16 cellular contexts compared by ENCODE assay signal in the genomic region with DNA sequence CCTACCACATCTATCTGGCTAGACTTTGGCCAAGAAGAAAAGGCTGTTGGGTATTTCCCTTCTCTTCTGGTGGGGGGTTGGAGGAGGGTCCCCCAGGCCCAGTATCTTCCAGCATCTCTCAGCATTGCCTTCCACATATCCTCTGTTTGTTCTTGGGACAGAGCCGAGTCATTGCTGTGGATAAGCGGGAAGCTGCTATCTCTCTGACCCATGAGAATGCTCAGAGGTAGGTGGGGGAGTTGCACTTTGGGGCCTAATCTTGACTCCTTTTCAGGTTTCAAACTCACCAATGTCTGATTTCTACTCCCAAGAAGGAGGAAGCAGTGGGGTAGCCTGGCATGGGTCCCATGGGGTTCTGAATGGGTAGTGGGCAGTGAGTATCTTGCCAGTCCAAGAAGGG. TPM values are rescaled to one million over a fixed set of nuclear protein-coding genes. Genes with fewer than 3 reads are reported as not detected.
A peak's percentile ranks its signal among the peaks of the same experiment; 100 is the strongest.
DNase-seq lines count a peak whose midpoint lies in the region; ATAC-seq lines count a peak whose summit lies in the region.
"Had no signal": no experiment of that assay in that cellular context is flagged by ENCODE, and none has a peak within 500 bp of the region (broad histone marks: within the 10 kb centered on the region; RNA-seq: fewer than 3 reads in every experiment).

No MANE protein-coding gene starts in this region.

- H3K9me3 Mint-ChIP-seq in activated T-cell treated with anti-CD3 and anti-CD28 coated beads, Interleukin-2, amount 50 U/mL, for 24 hours: no peaks in the 10 kb centered on the region
- H3K9me3 Mint-ChIP-seq in CD8-positive, alpha-beta memory T cell: no peaks in the 10 kb centered on the region
- no peaks in the 10 kb centered on the region for H3K9me3 Mint-ChIP-seq in activated CD8-positive, alpha-beta T cell treated with anti-CD3 and anti-CD28 coated beads, Interleukin-2, amount 10 ng/mL, durations not matched to agents 7 days and 5 days (ENCODE audit: insufficient read depth)
- no peaks in the 10 kb centered on the region for H3K9me3 Mint-ChIP-seq in naive thymus-derived CD8-positive, alpha-beta T cell
- H3K9me3 Mint-ChIP-seq: CD4-positive, alpha-beta T cell had no signal

- POLR2A ChIA-PET in CD8-positive, alpha-beta memory T cell (lab: Charles Lee): no interaction called here
- POLR2A ChIA-PET in activated CD8-positive, alpha-beta T cell treated with anti-CD3 and anti-CD28 coated beads, Interleukin-2, amount 10 ng/mL, durations not matched to agents 7 days and 5 days (lab: Charles Lee): interaction anchor here (14.4 to 15.9 kb wide), 2 partner anchors 13 to 33 kb away, joined by 612 to 1664 read pairs; partner anchors contain the start of genes CISH and MAPKAPK3
- POLR2A ChIA-PET in naive thymus-derived CD8-positive, alpha-beta T cell (lab: Charles Lee): interaction anchor here (1.6 to 18.7 kb wide), 4 partner anchors 8 to 38 kb away, joined by 5 to 623 read pairs (median 104); partner anchors contain the start of genes CISH and HEMK1

- peaks cover 7% of the 10 kb centered on the region for H3K36me3 ChIP-seq in CD8-positive, alpha-beta memory T cell (ENCODE audit: insufficient read depth, low read length)

- no peak for ATAC-seq in activated CD8-positive, alpha-beta T cell treated with anti-CD3 and anti-CD28 coated beads, Interleukin-2, amount 10 ng/mL, durations not matched to agents 7 days and 5 days
- no peak for ATAC-seq in naive thymus-derived CD8-positive, alpha-beta T cell
- ATAC-seq in GM19455 (IDR thresholded peaks at IDR 0.05; ENCODE audit: unreplicated experiment): no peak
- ATAC-seq: PC-3 had no signal

- peaks cover 74% of the 10 kb centered on the region for H3K4me1 Mint-ChIP-seq in activated T-cell treated with anti-CD3 and anti-CD28 coated beads, Interleukin-2, amount 50 U/mL, for 24 hours (ENCODE audit: low read depth)
- peaks cover 54 to 82% (median 56%) of the 10 kb centered on the region in 3 donors for H3K4me1 Mint-ChIP-seq in CD8-positive, alpha-beta memory T cell
- H3K4me1 Mint-ChIP-seq in activated CD8-positive, alpha-beta T cell treated with anti-CD3 and anti-CD28 coated beads, Interleukin-2, amount 10 ng/mL, durations not matched to agents 7 days and 5 days (ENCODE audit: low read depth): peaks cover 97% of the 10 kb centered on the region
- H3K4me1 Mint-ChIP-seq in naive thymus-derived CD8-positive, alpha-beta T cell: peaks cover 26 to 77% (median 60%) of the 10 kb centered on the region in 4 donors

- peaks cover 83% of the 10 kb centered on the region for H3K4me1 ChIP-seq in CD8-positive, alpha-beta memory T cell (ENCODE audit: insufficient read depth, low read length)

- H3K4me3 ChIP-seq in CD8-positive, alpha-beta memory T cell (ENCODE audit: low read length): no peak overlapping the region

- peaks cover 98% of the 10 kb centered on the region for H3K36me3 Mint-ChIP-seq in activated T-cell treated with anti-CD3 and anti-CD28 coated beads, Interleukin-2, amount 50 U/mL, for 24 hours (ENCODE audit: low read depth)
- peaks cover 0 to 41% (median 2%) of the 10 kb centered on the region in 3 donors for H3K36me3 Mint-ChIP-seq in CD8-positive, alpha-beta memory T cell
- peaks cover 88% of the 10 kb centered on the region for H3K36me3 Mint-ChIP-seq in activated CD8-positive, alpha-beta T cell treated with anti-CD3 and anti-CD28 coated beads, Interleukin-2, amount 10 ng/mL, durations not matched to agents 7 days and 5 days (ENCODE audit: low read depth)
- H3K36me3 Mint-ChIP-seq in naive thymus-derived CD8-positive, alpha-beta T cell: peaks cover 0 to 26% (median 2%) of the 10 kb centered on the region in 3 donors

- H3K27ac ChIP-seq in CD8-positive, alpha-beta memory T cell (ENCODE audit: low read depth, low read length): peak overlapping the region; percentile 33

- H3K9me3 ChIP-seq in CD8-positive, alpha-beta memory T cell (ENCODE audit: low read length): no peaks in the 10 kb centered on the region

- H3K27ac Mint-ChIP-seq in activated T-cell treated with anti-CD3 and anti-CD28 coated beads, Interleukin-2, amount 50 U/mL, for 24 hours: peak overlapping the region; percentile 65
- peak overlapping the region; percentile 52 to 98 (median 78) for H3K27ac Mint-ChIP-seq in CD8-positive, alpha-beta memory T cell
- peak overlapping the region; percentile 66 for H3K27ac Mint-ChIP-seq in activated CD8-positive, alpha-beta T cell treated with anti-CD3 and anti-CD28 coated beads, Interleukin-2, amount 10 ng/mL, durations not matched to agents 7 days and 5 days
- peak overlapping the region; percentile 46 to 89 (median 73) for H3K27ac Mint-ChIP-seq in naive thymus-derived CD8-positive, alpha-beta T cell
- H3K27ac Mint-ChIP-seq: CD4-positive, alpha-beta T cell had no signal

- CTCF ChIA-PET in CD8-positive, alpha-beta memory T cell (lab: Charles Lee): interaction anchor here (1.4 to 18.9 kb wide), 4 partner anchors 13 to 76 kb away, joined by 6 to 724 read pairs (median 92); partner anchors contain the start of genes CISH and MAPKAPK3
- CTCF ChIA-PET in activated CD8-positive, alpha-beta T cell treated with anti-CD3 and anti-CD28 coated beads, Interleukin-2, amount 10 ng/mL, durations not matched to agents 7 days and 5 days (lab: Charles Lee): interaction anchor here (12.9 to 24.5 kb wide), 2 partner anchors 13 to 33 kb away, joined by 387 to 1321 read pairs; partner anchors contain the start of genes CISH and MAPKAPK3

- no peaks in the 10 kb centered on the region for H3K27me3 ChIP-seq in CD8-positive, alpha-beta memory T cell (ENCODE audit: insufficient read depth, low read length, poor library complexity, severe bottlenecking)

- H3K27me3 Mint-ChIP-seq in activated T-cell treated with anti-CD3 and anti-CD28 coated beads, Interleukin-2, amount 50 U/mL, for 24 hours: no peaks in the 10 kb centered on the region
- H3K27me3 Mint-ChIP-seq in CD8-positive, alpha-beta memory T cell: peaks cover 0 to 2% of the 10 kb centered on the region in 2 donors
- peaks cover 2% of the 10 kb centered on the region for H3K27me3 Mint-ChIP-seq in activated CD8-positive, alpha-beta T cell treated with anti-CD3 and anti-CD28 coated beads, Interleukin-2, amount 10 ng/mL, durations not matched to agents 7 days and 5 days (ENCODE audit: low read depth)
- H3K27me3 Mint-ChIP-seq in naive thymus-derived CD8-positive, alpha-beta T cell: no peaks in the 10 kb centered on the region
- H3K27me3 Mint-ChIP-seq: CD4-positive, alpha-beta T cell had no signal

- DNase-seq in activated T-cell treated with anti-CD3 and anti-CD28 coated beads, Interleukin-2, amount 50 U/mL, for 24 hours: no peak
- no peak for DNase-seq in activated T-cell treated with anti-CD3 and anti-CD28 coated beads for 4 hours
- DNase-seq in CD8-positive, alpha-beta memory T cell: no peak
- no peak for DNase-seq in activated CD8-positive, alpha-beta T cell treated with anti-CD3 and anti-CD28 coated beads, Interleukin-2, amount 10 ng/mL, durations not matched to agents 7 days and 5 days
- no peak for DNase-seq in naive thymus-derived CD8-positive, alpha-beta T cell
- no peak for DNase-seq in NCI-H345 treated with DMSO at 0.1 percent for 48 hours (lab: John Stamatoyannopoulos, UW; ENCODE audit: unreplicated experiment)
- no peak for DNase-seq in activated effector memory CD4-positive, alpha-beta T cell treated with anti-CD3 and anti-CD28 coated beads, Interleukin-2, amount 50 U/mL, for 16 hours
- DNase-seq: AML-193; CD4-positive, alpha-beta T cell; GF-D8; GOT3; NCI-H1048; NCI-H146; NCI-H446; PC-3 had no signal

- H3K4me3 Mint-ChIP-seq in activated T-cell treated with anti-CD3 and anti-CD28 coated beads, Interleukin-2, amount 50 U/mL, for 24 hours: no peak overlapping the region
- peak overlapping the region in 3 of 7 donors; percentile 15 to 44 (median 28) for H3K4me3 Mint-ChIP-seq in CD8-positive, alpha-beta memory T cell
- no peak overlapping the region for H3K4me3 Mint-ChIP-seq in activated CD8-positive, alpha-beta T cell treated with anti-CD3 and anti-CD28 coated beads, Interleukin-2, amount 10 ng/mL, durations not matched to agents 7 days and 5 days
- no peak overlapping the region for H3K4me3 Mint-ChIP-seq in naive thymus-derived CD8-positive, alpha-beta T cell
- H3K4me3 Mint-ChIP-seq: CD4-positive, alpha-beta T cell had no signal

RNA-seq across cellular contexts. Expression of gene HEMK1, which starts 8.0 kb away (rescaled TPM):
- total RNA-seq in CD8-positive, alpha-beta memory T cell: 10 to 100 TPM; 51.8 to 55.0 TPM
- polyA plus RNA-seq in CD8-positive, alpha-beta memory T cell: 27.4 TPM
- total RNA-seq in activated CD8-positive, alpha-beta T cell treated with anti-CD3 and anti-CD28 coated beads, Interleukin-2, amount 10 ng/mL, durations not matched to agents 7 days and 5 days: 10 to 100 TPM; 83.3 to 86.0 TPM
- total RNA-seq in naive thymus-derived CD8-positive, alpha-beta T cell: 10 to 100 TPM; 65.1 to 67.1 TPM
- 10 to 100 TPM; 20.2 to 43.1 (median 30.3) TPM for polyA plus RNA-seq in naive thymus-derived CD8-positive, alpha-beta T cell

RNA-seq across cellular contexts. Expression of gene C3orf18, which starts 9.8 kb away (rescaled TPM):
- 10 to 100 TPM; 11.5 to 13.0 TPM for total RNA-seq in CD8-positive, alpha-beta memory T cell
- polyA plus RNA-seq in CD8-positive, alpha-beta memory T cell: 15.8 TPM
- total RNA-seq in activated CD8-positive, alpha-beta T cell treated with anti-CD3 and anti-CD28 coated beads, Interleukin-2, amount 10 ng/mL, durations not matched to agents 7 days and 5 days: 10 to 100 TPM; 58.5 to 61.6 TPM
- 10 to 100 TPM; 17.7 to 18.4 TPM for total RNA-seq in naive thymus-derived CD8-positive, alpha-beta T cell
- polyA plus RNA-seq in naive thymus-derived CD8-positive, alpha-beta T cell: 10 to 100 TPM; 14.1 to 17.3 (median 14.2) TPM

RNA-seq across cellular contexts. Expression of gene CISH, which starts 34.2 kb away (rescaled TPM):
- total RNA-seq in CD8-positive, alpha-beta memory T cell: 100 to 1,000 TPM; 216 to 222 TPM
- polyA plus RNA-seq in CD8-positive, alpha-beta memory T cell: 92.8 TPM
- total RNA-seq in activated CD8-positive, alpha-beta T cell treated with anti-CD3 and anti-CD28 coated beads, Interleukin-2, amount 10 ng/mL, durations not matched to agents 7 days and 5 days: 100 to 1,000 TPM; 380 to 394 TPM
- 1 to 10 TPM; 8.1 to 8.8 TPM for total RNA-seq in naive thymus-derived CD8-positive, alpha-beta T cell
- 100 to 1,000 TPM in 2 of 3 donors, 10 to 100 TPM in 1; 16.3 to 135 (median 100) TPM for polyA plus RNA-seq in naive thymus-derived CD8-positive, alpha-beta T cell

RNA-seq across cellular contexts. Expression of gene MAPKAPK3, which starts 39.6 kb away (rescaled TPM):
- 100 to 1,000 TPM; 153 to 156 TPM for total RNA-seq in CD8-positive, alpha-beta memory T cell
- polyA plus RNA-seq in CD8-positive, alpha-beta memory T cell: 57.0 TPM
- 100 to 1,000 TPM; 224 to 225 TPM for total RNA-seq in activated CD8-positive, alpha-beta T cell treated with anti-CD3 and anti-CD28 coated beads, Interleukin-2, amount 10 ng/mL, durations not matched to agents 7 days and 5 days
- total RNA-seq in naive thymus-derived CD8-positive, alpha-beta T cell: 10 to 100 TPM; 27.5 TPM
- polyA plus RNA-seq in naive thymus-derived CD8-positive, alpha-beta T cell: 10 to 100 TPM; 42.4 to 48.2 (median 48.1) TPM

Comparison
In these comparisons a context has a peak if more than half of its experiments do, and no peak if none do; other contexts are left out.
1. RNA of gene CISH, which starts 34.2 kb away (total RNA-seq): 380 to 394 TPM in activated CD8-positive, alpha-beta T cell treated with anti-CD3 and anti-CD28 coated beads, Interleukin-2, amount 10 ng/mL, durations not matched to agents 7 days and 5 days and 216 to 222 TPM in CD8-positive, alpha-beta memory T cell; 8.1 to 8.8 TPM in naive thymus-derived CD8-positive, alpha-beta T cell; every median in the first group is over 10 times any median in the second.
2. Peak in every context shown above with its lines, with median percentiles within 50 percentile points of each other: H3K27ac Mint-ChIP-seq.